8 cellular contexts compared by ENCODE assay signal in genomic region chr1:93874025-93874651, GRCh38. TPM values are rescaled to one million over a fixed set of nuclear protein-coding genes. Genes with fewer than 3 reads are reported as not detected.
A peak's percentile ranks its signal among the peaks of the same experiment; 100 is the strongest.
DNase-seq lines count a peak whose midpoint lies in the region; ATAC-seq and TF ChIP-seq lines count a peak whose summit lies in the region.

No MANE protein-coding gene starts in this region.

- no peaks in the 10 kb centered on the region for H3K27me3 ChIP-seq in neural progenitor cell

- peaks cover 56% of the 10 kb centered on the region for H3K36me3 ChIP-seq in neural progenitor cell

- no peak for ATAC-seq in central memory CD8-positive, alpha-beta T cell (replicated peaks; ENCODE audit: extremely low read depth, poor library complexity, severe bottlenecking)
- ATAC-seq in HG03045 (IDR thresholded peaks at IDR 0.05; ENCODE audit: unreplicated experiment): no peak
- ATAC-seq in HG03039 (IDR thresholded peaks at IDR 0.05; ENCODE audit: unreplicated experiment): no peak

- CTCF ChIA-PET in activated naive CD4-positive, alpha-beta T cell treated with anti-CD3 and anti-CD28 coated beads, Interleukin-2, amount 10 ng/mL, durations not matched to agents 7 days and 5 days (lab: Charles Lee): interaction anchor here (0.8 kb wide), 1 partner anchor 9 kb away, joined by 3 read pairs; no protein-coding TSS in a partner anchor

- no peak overlapping the region for H3K9ac ChIP-seq in neural progenitor cell

- no peak overlapping the region for H3K4me3 Mint-ChIP-seq in activated naive CD4-positive, alpha-beta T cell treated with anti-CD3 and anti-CD28 coated beads, Interleukin-2, amount 10 ng/mL, durations not matched to agents 7 days and 5 days
- no peak overlapping the region for H3K4me3 Mint-ChIP-seq in central memory CD8-positive, alpha-beta T cell
- no peak overlapping the region for H3K4me3 Mint-ChIP-seq in neural progenitor cell

- no peaks in the 10 kb centered on the region for H3K9me3 ChIP-seq in neural progenitor cell (ENCODE audit: low read depth)

- H3K36me3 Mint-ChIP-seq in activated naive CD4-positive, alpha-beta T cell treated with anti-CD3 and anti-CD28 coated beads, Interleukin-2, amount 10 ng/mL, durations not matched to agents 7 days and 5 days: peaks cover 55% of the 10 kb centered on the region
- H3K36me3 Mint-ChIP-seq in central memory CD8-positive, alpha-beta T cell (ENCODE audit: insufficient read depth): peaks cover 74% of the 10 kb centered on the region
- H3K36me3 Mint-ChIP-seq in neural progenitor cell: peaks cover 30% of the 10 kb centered on the region

- no peaks in the 10 kb centered on the region for H3K9me3 Mint-ChIP-seq in activated naive CD4-positive, alpha-beta T cell treated with anti-CD3 and anti-CD28 coated beads, Interleukin-2, amount 10 ng/mL, durations not matched to agents 7 days and 5 days
- no peaks in the 10 kb centered on the region for H3K9me3 Mint-ChIP-seq in central memory CD8-positive, alpha-beta T cell
- H3K9me3 Mint-ChIP-seq in neural progenitor cell: no peaks in the 10 kb centered on the region

- H3F3A ChIP-seq in neural progenitor cell (ENCODE audit: low read depth): peaks cover 21% of the 10 kb centered on the region

- H3K27ac Mint-ChIP-seq in activated naive CD4-positive, alpha-beta T cell treated with anti-CD3 and anti-CD28 coated beads, Interleukin-2, amount 10 ng/mL, durations not matched to agents 7 days and 5 days: peak overlapping the region; percentile 5
- H3K27ac Mint-ChIP-seq in central memory CD8-positive, alpha-beta T cell (ENCODE audit: low read depth): peak overlapping the region; percentile 6
- no peak overlapping the region for H3K27ac Mint-ChIP-seq in neural progenitor cell

- H3K4me1 Mint-ChIP-seq in activated naive CD4-positive, alpha-beta T cell treated with anti-CD3 and anti-CD28 coated beads, Interleukin-2, amount 10 ng/mL, durations not matched to agents 7 days and 5 days: peaks cover 36% of the 10 kb centered on the region
- H3K4me1 Mint-ChIP-seq in central memory CD8-positive, alpha-beta T cell: peaks cover 36% of the 10 kb centered on the region
- peaks cover 8% of the 10 kb centered on the region for H3K4me1 Mint-ChIP-seq in neural progenitor cell

- peaks cover 12% of the 10 kb centered on the region for H4K20me1 ChIP-seq in neural progenitor cell (ENCODE audit: low read depth)

- H3K4me1 ChIP-seq in neural progenitor cell: peaks cover 5% of the 10 kb centered on the region

- no peaks in the 10 kb centered on the region for H3K27me3 Mint-ChIP-seq in activated naive CD4-positive, alpha-beta T cell treated with anti-CD3 and anti-CD28 coated beads, Interleukin-2, amount 10 ng/mL, durations not matched to agents 7 days and 5 days
- H3K27me3 Mint-ChIP-seq in central memory CD8-positive, alpha-beta T cell: no peaks in the 10 kb centered on the region
- no peaks in the 10 kb centered on the region for H3K27me3 Mint-ChIP-seq in neural progenitor cell (ENCODE audit: insufficient read depth, low read depth)

- H3K4me2 ChIP-seq in neural progenitor cell: no peak overlapping the region

- H3K79me2 ChIP-seq in neural progenitor cell (ENCODE audit: low read depth): peaks cover 33% of the 10 kb centered on the region

- H3K27ac ChIP-seq in neural progenitor cell: no peak overlapping the region

- no peak overlapping the region for H3K4me3 ChIP-seq in neural progenitor cell

- H2AFZ ChIP-seq in neural progenitor cell (replicated peaks): no peak overlapping the region

- peak; percentile 72 for TF ChIP-seq CTCF in neural progenitor cell (IDR thresholded peaks at IDR 0.05)

- no peak for DNase-seq in activated naive CD4-positive, alpha-beta T cell treated with anti-CD3 and anti-CD28 coated beads, Interleukin-2, amount 10 ng/mL, durations not matched to agents 7 days and 5 days
- DNase-seq in activated naive CD4-positive, alpha-beta T cell (lab: John Stamatoyannopoulos, UW): no peak
- peak; percentile 3 for DNase-seq in NCI-H345 (lab: John Stamatoyannopoulos, UW)
- no peak for DNase-seq in central memory CD8-positive, alpha-beta T cell (ENCODE audit: low spot score in 2 of 2)
- DNase-seq in neural progenitor cell (ENCODE audit: low spot score): peak; percentile 56
- no peak for DNase-seq in epidermal melanocyte (ENCODE audit: insufficient read length, low spot score)

RNA-seq across cellular contexts. Expression of gene DNTTIP2, which starts 4.9 kb away (rescaled TPM):
- total RNA-seq in neural progenitor cell (ENCODE audit: low replicate concordance): 36.1 and 62.5 TPM in 2 replicates

RNA-seq across cellular contexts. Expression of gene GCLM, which starts 35.1 kb away (rescaled TPM):
- 3.7 and 4.8 TPM in 2 replicates for total RNA-seq in neural progenitor cell (ENCODE audit: low replicate concordance)

Comparison
In these comparisons a context has a peak if more than half of its experiments do, and no peak if none do; other contexts are left out.
1. DNase-seq: peak in NCI-H345 (single experiment) and neural progenitor cell (single experiment); none in activated naive CD4-positive, alpha-beta T cell treated with anti-CD3 and anti-CD28 coated beads, Interleukin-2, amount 10 ng/mL, durations not matched to agents 7 days and 5 days (single experiment), activated naive CD4-positive, alpha-beta T cell (0 of 4), central memory CD8-positive, alpha-beta T cell (0 of 2) and epidermal melanocyte (single experiment).